In the genomic region with DNA sequence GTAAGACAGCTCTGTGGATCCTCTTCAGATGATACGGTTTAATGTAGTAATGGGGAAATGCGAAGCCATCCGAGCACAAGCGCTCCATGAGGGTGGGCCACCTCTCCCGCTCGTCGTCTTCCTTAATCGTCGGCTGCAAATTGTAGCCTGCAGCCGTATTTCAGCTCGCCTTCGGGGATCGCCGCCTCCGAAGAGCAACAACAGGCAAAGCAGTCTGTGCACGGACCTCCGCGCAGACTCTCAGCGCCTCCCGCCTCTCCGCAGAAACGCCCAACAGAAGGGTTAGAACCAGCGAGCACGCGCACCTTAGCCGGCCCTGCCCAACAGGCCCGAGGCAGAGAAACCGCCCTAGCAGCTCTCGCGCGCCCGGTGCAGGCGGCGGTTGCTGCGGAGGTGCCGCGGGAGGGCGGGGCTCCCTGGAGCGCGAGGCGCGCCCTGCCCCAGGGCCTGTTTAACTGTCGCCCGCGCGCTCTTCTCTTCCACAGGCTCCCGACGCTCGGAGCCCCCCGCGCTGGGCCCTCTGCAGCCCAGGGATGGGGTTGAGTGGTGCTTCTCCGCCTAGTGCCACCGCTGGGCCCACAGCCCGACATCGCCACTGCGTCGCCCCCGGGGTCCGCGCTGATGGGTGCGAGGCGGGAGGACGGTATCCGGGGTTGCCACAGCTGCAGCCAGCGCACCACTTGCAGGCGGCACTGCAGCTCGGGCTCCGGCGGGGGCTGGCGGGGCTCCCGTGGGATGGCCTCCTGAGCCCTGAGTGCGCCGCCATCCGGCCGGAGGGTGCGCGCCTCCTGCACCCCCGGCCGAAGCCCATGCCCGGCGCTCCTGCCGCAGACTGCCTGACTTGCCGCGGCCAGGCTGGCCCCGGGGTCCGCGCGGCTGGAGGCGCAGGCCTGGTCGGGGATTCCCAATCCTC, we compare ENCODE assay signal across 1 cellular context.
TF ChIP-seq lines count a peak whose summit lies in the region.
"Not testable (repeated sequence)": the region's sequence is repeated elsewhere in the genome, so short reads cannot be mapped to it uniquely, and the experiment has no call there.

A gene (minus strand): TSS at position 280 of the 913 bp plus-strand sequence. CDS start 192 bp downstream, at position 88.

TF ChIP-seq in HepG2, 621 proteins besides CTCF, POLR2A, EP300 and RAD21 (continued from another document and continues in another):
- 0 out of 2 replicates have a peak, but pooled peaks have one; percentile 52 for TF ChIP-seq HDAC2 (CRISPR knock-in tag; IDR thresholded peaks at IDR 0.05)
- TF ChIP-seq, protein P1, sequence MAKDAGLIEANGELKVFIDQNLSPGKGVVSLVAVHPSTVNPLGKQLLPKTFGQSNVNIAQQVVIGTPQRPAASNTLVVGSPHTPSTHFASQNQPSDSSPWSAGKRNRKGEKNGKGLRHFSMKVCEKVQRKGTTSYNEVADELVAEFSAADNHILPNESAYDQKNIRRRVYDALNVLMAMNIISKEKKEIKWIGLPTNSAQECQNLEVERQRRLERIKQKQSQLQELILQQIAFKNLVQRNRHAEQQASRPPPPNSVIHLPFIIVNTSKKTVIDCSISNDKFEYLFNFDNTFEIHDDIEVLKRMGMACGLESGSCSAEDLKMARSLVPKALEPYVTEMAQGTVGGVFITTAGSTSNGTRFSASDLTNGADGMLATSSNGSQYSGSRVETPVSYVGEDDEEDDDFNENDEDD (CRISPR knock-in tag; IDR thresholded peaks at IDR 0.05; ENCODE audit: borderline replicate concordance) = peak; percentile 70
- 0 out of 2 replicates have a peak, but pooled peaks have one; percentile 49 for TF ChIP-seq ZNF225 (CRISPR knock-in tag; IDR thresholded peaks at IDR 0.05)
- TF ChIP-seq, protein P2, sequence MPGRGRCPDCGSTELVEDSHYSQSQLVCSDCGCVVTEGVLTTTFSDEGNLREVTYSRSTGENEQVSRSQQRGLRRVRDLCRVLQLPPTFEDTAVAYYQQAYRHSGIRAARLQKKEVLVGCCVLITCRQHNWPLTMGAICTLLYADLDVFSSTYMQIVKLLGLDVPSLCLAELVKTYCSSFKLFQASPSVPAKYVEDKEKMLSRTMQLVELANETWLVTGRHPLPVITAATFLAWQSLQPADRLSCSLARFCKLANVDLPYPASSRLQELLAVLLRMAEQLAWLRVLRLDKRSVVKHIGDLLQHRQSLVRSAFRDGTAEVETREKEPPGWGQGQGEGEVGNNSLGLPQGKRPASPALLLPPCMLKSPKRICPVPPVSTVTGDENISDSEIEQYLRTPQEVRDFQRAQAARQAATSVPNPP (CRISPR knock-in tag; IDR thresholded peaks at IDR 0.05) = peak; percentile 37; the same call in 1 of the 2 replicates
- TF ChIP-seq DMAP1 (CRISPR knock-in tag; IDR thresholded peaks at IDR 0.05) = peak; percentile 79
- TF ChIP-seq POGZ (CRISPR knock-in tag; IDR thresholded peaks at IDR 0.05) = 0 out of 2 replicates have a peak, but pooled peaks have one; percentile 18
- peak; percentile 70; the same call in 1 of the 2 replicates for TF ChIP-seq ARNT2 (CRISPR knock-in tag; IDR thresholded peaks at IDR 0.05; ENCODE audit: low read depth)
- TF ChIP-seq AKAP8 (CRISPR knock-in tag; IDR thresholded peaks at IDR 0.05) = 0 out of 2 replicates have a peak, but pooled peaks have one; percentile 38
- TF ChIP-seq SALL1 (CRISPR knock-in tag; IDR thresholded peaks at IDR 0.05) = peak; percentile 65
- TF ChIP-seq ZNF614 (CRISPR knock-in tag; IDR thresholded peaks at IDR 0.05; ENCODE audit: borderline replicate concordance) = peak; percentile 77; the same call in 1 of the 2 replicates
- 0 out of 2 replicates have a peak, but pooled peaks have one; percentile 23 for TF ChIP-seq GFI1 (CRISPR knock-in tag; IDR thresholded peaks at IDR 0.05; ENCODE audit: borderline replicate concordance)
- peak; percentile 28; the same call in 1 of the 2 replicates for TF ChIP-seq ZNF556 (CRISPR knock-in tag; IDR thresholded peaks at IDR 0.05; ENCODE audit: borderline replicate concordance)
- peak; percentile 83; the same call in 1 of the 2 replicates for TF ChIP-seq YEATS4 (CRISPR knock-in tag; IDR thresholded peaks at IDR 0.05; ENCODE audit: borderline replicate concordance)
- TF ChIP-seq ZNF670 (CRISPR knock-in tag; IDR thresholded peaks at IDR 0.05; ENCODE audit: borderline replicate concordance) = peak; percentile 72; the same call in 1 of the 2 replicates
- TF ChIP-seq FOXC1 (CRISPR knock-in tag; IDR thresholded peaks at IDR 0.05; ENCODE audit: borderline replicate concordance) = peak; percentile 64; the same call in 1 of the 2 replicates
- TF ChIP-seq ZNF790 (CRISPR knock-in tag; IDR thresholded peaks at IDR 0.05; ENCODE audit: borderline replicate concordance) = 0 out of 2 replicates have a peak, but pooled peaks have one; percentile 41
- peak; percentile 50; the same call in 1 of the 2 replicates for TF ChIP-seq MYC (CRISPR knock-in tag; IDR thresholded peaks at IDR 0.05; ENCODE audit: borderline replicate concordance)
- 0 out of 2 replicates have a peak, but pooled peaks have one; percentile 29 for TF ChIP-seq KDM2A (CRISPR knock-in tag; IDR thresholded peaks at IDR 0.05; ENCODE audit: borderline replicate concordance, low read depth)
- peak; percentile 76 for TF ChIP-seq RBFOX2 (IDR thresholded peaks at IDR 0.05; ENCODE audit: low read depth, low read length)
- TF ChIP-seq LCORL (IDR thresholded peaks at IDR 0.05) = not testable (repeated sequence)
- TF ChIP-seq LCORL (CRISPR knock-in tag; IDR thresholded peaks at IDR 0.05) = peak; percentile 13; the same call in 1 of the 2 replicates
- peak; percentile 83; the same call in 1 of the 2 replicates for TF ChIP-seq ZNF607 (CRISPR knock-in tag; IDR thresholded peaks at IDR 0.05; ENCODE audit: borderline replicate concordance)
- TF ChIP-seq BCL6 (CRISPR knock-in tag; IDR thresholded peaks at IDR 0.05) = 0 out of 2 replicates have a peak, but pooled peaks have one; percentile 11
- 0 out of 2 replicates have a peak, but pooled peaks have one; percentile 60 for TF ChIP-seq ZNF30 (CRISPR knock-in tag; IDR thresholded peaks at IDR 0.05)
- TF ChIP-seq ZNF430 (CRISPR knock-in tag; IDR thresholded peaks at IDR 0.05) = peak; percentile 72; the same call in 1 of the 2 replicates
- peak; percentile 61; the same call in 1 of the 2 replicates for TF ChIP-seq DR1 (CRISPR knock-in tag; IDR thresholded peaks at IDR 0.05)
- TF ChIP-seq ZNF274 (CRISPR knock-in tag; IDR thresholded peaks at IDR 0.05) = 0 out of 2 replicates have a peak, but pooled peaks have one; percentile 42
- peak; percentile 74; the same call in 1 of the 2 replicates for TF ChIP-seq MTA1 (CRISPR knock-in tag; IDR thresholded peaks at IDR 0.05; ENCODE audit: borderline replicate concordance)
- 0 out of 4 replicates have a peak, but pooled peaks of 1 of the 2 experiments have one; percentile 22 for TF ChIP-seq KLF16 (CRISPR knock-in tag; IDR thresholded peaks at IDR 0.05)
- 0 out of 2 replicates have a peak, but pooled peaks have one; percentile 28 for TF ChIP-seq POLR2AphosphoS5 (IDR thresholded peaks at IDR 0.05; ENCODE audit: low read depth, low read length)
- TF ChIP-seq ETV5 (CRISPR knock-in tag; IDR thresholded peaks at IDR 0.05; ENCODE audit: borderline replicate concordance) = peak; percentile 13; the same call in 1 of the 2 replicates
- TF ChIP-seq CHCHD3 (CRISPR knock-in tag; IDR thresholded peaks at IDR 0.05) = 0 out of 2 replicates have a peak, but pooled peaks have one; percentile 26
- TF ChIP-seq, protein P3, sequence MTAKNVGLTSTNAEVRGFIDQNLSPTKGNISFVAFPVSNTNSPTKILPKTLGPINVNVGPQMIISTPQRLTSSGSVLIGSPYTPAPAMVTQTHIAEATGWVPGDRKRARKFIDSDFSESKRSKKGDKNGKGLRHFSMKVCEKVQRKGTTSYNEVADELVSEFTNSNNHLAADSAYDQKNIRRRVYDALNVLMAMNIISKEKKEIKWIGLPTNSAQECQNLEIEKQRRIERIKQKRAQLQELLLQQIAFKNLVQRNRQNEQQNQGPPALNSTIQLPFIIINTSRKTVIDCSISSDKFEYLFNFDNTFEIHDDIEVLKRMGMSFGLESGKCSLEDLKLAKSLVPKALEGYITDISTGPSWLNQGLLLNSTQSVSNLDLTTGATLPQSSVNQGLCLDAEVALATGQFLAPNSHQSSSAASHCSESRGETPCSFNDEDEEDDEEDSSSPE (CRISPR knock-in tag; IDR thresholded peaks at IDR 0.05) = peak; percentile 83
- TF ChIP-seq SAP130 (CRISPR knock-in tag; IDR thresholded peaks at IDR 0.05; ENCODE audit: low read depth) = peak; percentile 59
- TF ChIP-seq ZBTB7B (CRISPR knock-in tag; IDR thresholded peaks at IDR 0.05) = 0 out of 2 replicates have a peak, but pooled peaks have one; percentile 50
- TF ChIP-seq, protein P4, sequence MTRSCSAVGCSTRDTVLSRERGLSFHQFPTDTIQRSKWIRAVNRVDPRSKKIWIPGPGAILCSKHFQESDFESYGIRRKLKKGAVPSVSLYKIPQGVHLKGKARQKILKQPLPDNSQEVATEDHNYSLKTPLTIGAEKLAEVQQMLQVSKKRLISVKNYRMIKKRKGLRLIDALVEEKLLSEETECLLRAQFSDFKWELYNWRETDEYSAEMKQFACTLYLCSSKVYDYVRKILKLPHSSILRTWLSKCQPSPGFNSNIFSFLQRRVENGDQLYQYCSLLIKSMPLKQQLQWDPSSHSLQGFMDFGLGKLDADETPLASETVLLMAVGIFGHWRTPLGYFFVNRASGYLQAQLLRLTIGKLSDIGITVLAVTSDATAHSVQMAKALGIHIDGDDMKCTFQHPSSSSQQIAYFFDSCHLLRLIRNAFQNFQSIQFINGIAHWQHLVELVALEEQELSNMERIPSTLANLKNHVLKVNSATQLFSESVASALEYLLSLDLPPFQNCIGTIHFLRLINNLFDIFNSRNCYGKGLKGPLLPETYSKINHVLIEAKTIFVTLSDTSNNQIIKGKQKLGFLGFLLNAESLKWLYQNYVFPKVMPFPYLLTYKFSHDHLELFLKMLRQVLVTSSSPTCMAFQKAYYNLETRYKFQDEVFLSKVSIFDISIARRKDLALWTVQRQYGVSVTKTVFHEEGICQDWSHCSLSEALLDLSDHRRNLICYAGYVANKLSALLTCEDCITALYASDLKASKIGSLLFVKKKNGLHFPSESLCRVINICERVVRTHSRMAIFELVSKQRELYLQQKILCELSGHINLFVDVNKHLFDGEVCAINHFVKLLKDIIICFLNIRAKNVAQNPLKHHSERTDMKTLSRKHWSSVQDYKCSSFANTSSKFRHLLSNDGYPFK (CRISPR knock-in tag; IDR thresholded peaks at IDR 0.05; ENCODE audit: borderline replicate concordance) = peak; percentile 75; the same call in 1 of the 2 replicates
- TF ChIP-seq, protein P5, sequence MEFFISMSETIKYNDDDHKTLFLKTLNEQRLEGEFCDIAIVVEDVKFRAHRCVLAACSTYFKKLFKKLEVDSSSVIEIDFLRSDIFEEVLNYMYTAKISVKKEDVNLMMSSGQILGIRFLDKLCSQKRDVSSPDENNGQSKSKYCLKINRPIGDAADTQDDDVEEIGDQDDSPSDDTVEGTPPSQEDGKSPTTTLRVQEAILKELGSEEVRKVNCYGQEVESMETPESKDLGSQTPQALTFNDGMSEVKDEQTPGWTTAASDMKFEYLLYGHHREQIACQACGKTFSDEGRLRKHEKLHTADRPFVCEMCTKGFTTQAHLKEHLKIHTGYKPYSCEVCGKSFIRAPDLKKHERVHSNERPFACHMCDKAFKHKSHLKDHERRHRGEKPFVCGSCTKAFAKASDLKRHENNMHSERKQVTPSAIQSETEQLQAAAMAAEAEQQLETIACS (CRISPR knock-in tag; IDR thresholded peaks at IDR 0.05) = peak; percentile 81
- TF ChIP-seq ZNF224 (CRISPR knock-in tag; IDR thresholded peaks at IDR 0.05) = peak; percentile 48; the same call in 1 of the 2 replicates
- TF ChIP-seq, protein P6, sequence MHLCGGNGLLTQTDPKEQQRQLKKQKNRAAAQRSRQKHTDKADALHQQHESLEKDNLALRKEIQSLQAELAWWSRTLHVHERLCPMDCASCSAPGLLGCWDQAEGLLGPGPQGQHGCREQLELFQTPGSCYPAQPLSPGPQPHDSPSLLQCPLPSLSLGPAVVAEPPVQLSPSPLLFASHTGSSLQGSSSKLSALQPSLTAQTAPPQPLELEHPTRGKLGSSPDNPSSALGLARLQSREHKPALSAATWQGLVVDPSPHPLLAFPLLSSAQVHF (CRISPR knock-in tag; IDR thresholded peaks at IDR 0.05) = 0 out of 2 replicates have a peak, but pooled peaks have one; percentile 51
- TF ChIP-seq ZNF329 (CRISPR knock-in tag; IDR thresholded peaks at IDR 0.05; ENCODE audit: low read depth) = peak; percentile 36; the same call in 1 of the 2 replicates
- peak; percentile 90 for TF ChIP-seq ZFX (CRISPR knock-in tag; IDR thresholded peaks at IDR 0.05; ENCODE audit: low read depth)
- TF ChIP-seq, protein P7, sequence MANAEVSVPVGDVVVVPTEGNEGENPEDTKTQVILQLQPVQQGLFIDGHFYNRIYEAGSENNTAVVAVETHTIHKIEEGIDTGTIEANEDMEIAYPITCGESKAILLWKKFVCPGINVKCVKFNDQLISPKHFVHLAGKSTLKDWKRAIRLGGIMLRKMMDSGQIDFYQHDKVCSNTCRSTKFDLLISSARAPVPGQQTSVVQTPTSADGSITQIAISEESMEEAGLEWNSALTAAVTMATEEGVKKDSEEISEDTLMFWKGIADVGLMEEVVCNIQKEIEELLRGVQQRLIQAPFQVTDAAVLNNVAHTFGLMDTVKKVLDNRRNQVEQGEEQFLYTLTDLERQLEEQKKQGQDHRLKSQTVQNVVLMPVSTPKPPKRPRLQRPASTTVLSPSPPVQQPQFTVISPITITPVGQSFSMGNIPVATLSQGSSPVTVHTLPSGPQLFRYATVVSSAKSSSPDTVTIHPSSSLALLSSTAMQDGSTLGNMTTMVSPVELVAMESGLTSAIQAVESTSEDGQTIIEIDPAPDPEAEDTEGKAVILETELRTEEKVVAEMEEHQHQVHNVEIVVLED (CRISPR knock-in tag; IDR thresholded peaks at IDR 0.05; ENCODE audit: borderline replicate concordance) = peak; percentile 5; the same call in 1 of the 2 replicates
- TF ChIP-seq, protein P8, sequence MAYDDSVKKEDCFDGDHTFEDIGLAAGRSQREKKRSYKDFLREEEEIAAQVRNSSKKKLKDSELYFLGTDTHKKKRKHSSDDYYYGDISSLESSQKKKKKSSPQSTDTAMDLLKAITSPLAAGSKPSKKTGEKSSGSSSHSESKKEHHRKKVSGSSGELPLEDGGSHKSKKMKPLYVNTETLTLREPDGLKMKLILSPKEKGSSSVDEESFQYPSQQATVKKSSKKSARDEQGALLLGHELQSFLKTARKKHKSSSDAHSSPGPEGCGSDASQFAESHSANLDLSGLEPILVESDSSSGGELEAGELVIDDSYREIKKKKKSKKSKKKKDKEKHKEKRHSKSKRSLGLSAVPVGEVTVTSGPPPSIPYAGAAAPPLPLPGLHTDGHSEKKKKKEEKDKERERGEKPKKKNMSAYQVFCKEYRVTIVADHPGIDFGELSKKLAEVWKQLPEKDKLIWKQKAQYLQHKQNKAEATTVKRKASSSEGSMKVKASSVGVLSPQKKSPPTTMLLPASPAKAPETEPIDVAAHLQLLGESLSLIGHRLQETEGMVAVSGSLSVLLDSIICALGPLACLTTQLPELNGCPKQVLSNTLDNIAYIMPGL (CRISPR knock-in tag; IDR thresholded peaks at IDR 0.05; ENCODE audit: borderline replicate concordance in 1 of 2, low read depth in 1 of 2) = peak; percentile 60 to 90; a peak in 3 of 4 replicates
